Comparison of ENCODE assay signal across 1 cellular context in the genomic region with DNA sequence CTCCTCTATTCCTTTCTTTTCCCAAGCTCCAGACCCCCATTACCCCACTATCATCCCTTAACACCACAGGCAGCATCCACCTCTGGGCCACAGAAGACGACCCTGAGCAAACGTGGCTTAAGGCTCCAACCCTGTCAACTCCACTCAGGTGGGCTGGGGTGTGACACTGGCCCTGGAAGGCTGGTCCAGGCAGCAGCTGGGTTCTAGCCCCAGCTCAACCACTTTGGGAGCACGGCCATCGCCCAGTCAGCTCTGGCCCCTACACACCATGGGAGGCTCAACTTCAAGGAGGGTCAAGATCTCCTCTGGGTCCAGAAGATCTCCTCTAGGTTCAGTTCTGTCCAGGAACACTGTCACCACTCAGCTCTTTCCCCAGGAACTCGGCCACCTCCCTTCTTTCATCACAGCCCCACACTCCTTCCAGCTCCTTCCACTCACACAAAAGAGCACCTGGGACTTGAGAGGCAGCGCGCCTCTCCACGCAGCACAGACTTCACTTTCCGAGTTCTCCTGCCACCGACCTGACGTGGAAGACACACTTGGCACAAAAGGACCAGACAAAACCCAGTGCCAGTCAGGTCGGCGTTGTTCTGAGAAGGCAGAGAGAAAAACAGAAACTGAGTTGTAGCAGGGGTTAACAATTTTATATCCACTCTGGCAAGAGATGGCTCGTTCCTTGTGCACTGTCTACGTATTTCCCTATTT.
TF ChIP-seq lines count a peak whose summit lies in the region.

No MANE protein-coding gene starts in this region.

TF ChIP-seq in WTC11, 78 proteins besides CTCF, POLR2A, EP300 and RAD21 (continued from another document):
- TF ChIP-seq, protein P1, sequence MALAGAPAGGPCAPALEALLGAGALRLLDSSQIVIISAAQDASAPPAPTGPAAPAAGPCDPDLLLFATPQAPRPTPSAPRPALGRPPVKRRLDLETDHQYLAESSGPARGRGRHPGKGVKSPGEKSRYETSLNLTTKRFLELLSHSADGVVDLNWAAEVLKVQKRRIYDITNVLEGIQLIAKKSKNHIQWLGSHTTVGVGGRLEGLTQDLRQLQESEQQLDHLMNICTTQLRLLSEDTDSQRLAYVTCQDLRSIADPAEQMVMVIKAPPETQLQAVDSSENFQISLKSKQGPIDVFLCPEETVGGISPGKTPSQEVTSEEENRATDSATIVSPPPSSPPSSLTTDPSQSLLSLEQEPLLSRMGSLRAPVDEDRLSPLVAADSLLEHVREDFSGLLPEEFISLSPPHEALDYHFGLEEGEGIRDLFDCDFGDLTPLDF (CRISPR knock-in tag; IDR thresholded peaks at IDR 0.05): no peak
- no peak for TF ChIP-seq ZNF138 (CRISPR knock-in tag; conservative IDR thresholded peaks at IDR 0.05)
- TF ChIP-seq, protein P2, sequence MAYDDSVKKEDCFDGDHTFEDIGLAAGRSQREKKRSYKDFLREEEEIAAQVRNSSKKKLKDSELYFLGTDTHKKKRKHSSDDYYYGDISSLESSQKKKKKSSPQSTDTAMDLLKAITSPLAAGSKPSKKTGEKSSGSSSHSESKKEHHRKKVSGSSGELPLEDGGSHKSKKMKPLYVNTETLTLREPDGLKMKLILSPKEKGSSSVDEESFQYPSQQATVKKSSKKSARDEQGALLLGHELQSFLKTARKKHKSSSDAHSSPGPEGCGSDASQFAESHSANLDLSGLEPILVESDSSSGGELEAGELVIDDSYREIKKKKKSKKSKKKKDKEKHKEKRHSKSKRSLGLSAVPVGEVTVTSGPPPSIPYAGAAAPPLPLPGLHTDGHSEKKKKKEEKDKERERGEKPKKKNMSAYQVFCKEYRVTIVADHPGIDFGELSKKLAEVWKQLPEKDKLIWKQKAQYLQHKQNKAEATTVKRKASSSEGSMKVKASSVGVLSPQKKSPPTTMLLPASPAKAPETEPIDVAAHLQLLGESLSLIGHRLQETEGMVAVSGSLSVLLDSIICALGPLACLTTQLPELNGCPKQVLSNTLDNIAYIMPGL (CRISPR knock-in tag; IDR thresholded peaks at IDR 0.05): no peak
- TF ChIP-seq, protein P3, sequence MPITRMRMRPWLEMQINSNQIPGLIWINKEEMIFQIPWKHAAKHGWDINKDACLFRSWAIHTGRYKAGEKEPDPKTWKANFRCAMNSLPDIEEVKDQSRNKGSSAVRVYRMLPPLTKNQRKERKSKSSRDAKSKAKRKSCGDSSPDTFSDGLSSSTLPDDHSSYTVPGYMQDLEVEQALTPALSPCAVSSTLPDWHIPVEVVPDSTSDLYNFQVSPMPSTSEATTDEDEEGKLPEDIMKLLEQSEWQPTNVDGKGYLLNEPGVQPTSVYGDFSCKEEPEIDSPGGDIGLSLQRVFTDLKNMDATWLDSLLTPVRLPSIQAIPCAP (CRISPR knock-in tag; IDR thresholded peaks at IDR 0.05): no peak
- TF ChIP-seq NR2C2 (CRISPR knock-in tag; IDR thresholded peaks at IDR 0.05): no peak
- TF ChIP-seq, protein P4, sequence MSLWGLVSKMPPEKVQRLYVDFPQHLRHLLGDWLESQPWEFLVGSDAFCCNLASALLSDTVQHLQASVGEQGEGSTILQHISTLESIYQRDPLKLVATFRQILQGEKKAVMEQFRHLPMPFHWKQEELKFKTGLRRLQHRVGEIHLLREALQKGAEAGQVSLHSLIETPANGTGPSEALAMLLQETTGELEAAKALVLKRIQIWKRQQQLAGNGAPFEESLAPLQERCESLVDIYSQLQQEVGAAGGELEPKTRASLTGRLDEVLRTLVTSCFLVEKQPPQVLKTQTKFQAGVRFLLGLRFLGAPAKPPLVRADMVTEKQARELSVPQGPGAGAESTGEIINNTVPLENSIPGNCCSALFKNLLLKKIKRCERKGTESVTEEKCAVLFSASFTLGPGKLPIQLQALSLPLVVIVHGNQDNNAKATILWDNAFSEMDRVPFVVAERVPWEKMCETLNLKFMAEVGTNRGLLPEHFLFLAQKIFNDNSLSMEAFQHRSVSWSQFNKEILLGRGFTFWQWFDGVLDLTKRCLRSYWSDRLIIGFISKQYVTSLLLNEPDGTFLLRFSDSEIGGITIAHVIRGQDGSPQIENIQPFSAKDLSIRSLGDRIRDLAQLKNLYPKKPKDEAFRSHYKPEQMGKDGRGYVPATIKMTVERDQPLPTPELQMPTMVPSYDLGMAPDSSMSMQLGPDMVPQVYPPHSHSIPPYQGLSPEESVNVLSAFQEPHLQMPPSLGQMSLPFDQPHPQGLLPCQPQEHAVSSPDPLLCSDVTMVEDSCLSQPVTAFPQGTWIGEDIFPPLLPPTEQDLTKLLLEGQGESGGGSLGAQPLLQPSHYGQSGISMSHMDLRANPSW (CRISPR knock-in tag; conservative IDR thresholded peaks at IDR 0.05; ENCODE audit: low read depth): no peak
- TF ChIP-seq, protein P5, sequence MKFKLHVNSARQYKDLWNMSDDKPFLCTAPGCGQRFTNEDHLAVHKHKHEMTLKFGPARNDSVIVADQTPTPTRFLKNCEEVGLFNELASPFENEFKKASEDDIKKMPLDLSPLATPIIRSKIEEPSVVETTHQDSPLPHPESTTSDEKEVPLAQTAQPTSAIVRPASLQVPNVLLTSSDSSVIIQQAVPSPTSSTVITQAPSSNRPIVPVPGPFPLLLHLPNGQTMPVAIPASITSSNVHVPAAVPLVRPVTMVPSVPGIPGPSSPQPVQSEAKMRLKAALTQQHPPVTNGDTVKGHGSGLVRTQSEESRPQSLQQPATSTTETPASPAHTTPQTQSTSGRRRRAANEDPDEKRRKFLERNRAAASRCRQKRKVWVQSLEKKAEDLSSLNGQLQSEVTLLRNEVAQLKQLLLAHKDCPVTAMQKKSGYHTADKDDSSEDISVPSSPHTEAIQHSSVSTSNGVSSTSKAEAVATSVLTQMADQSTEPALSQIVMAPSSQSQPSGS (CRISPR knock-in tag; IDR thresholded peaks at IDR 0.05; ENCODE audit: borderline replicate concordance, low read depth): no peak
- no peak for TF ChIP-seq JAZF1 (CRISPR knock-in tag; IDR thresholded peaks at IDR 0.05)
- no peak for TF ChIP-seq TP53 (CRISPR knock-in tag; IDR thresholded peaks at IDR 0.05)
- no peak for TF ChIP-seq ZNF317 (CRISPR knock-in tag; IDR thresholded peaks at IDR 0.05; ENCODE audit: borderline replicate concordance, low read depth)
- no peak for TF ChIP-seq SP1 (CRISPR knock-in tag; conservative IDR thresholded peaks at IDR 0.05)
- TF ChIP-seq, protein P6, sequence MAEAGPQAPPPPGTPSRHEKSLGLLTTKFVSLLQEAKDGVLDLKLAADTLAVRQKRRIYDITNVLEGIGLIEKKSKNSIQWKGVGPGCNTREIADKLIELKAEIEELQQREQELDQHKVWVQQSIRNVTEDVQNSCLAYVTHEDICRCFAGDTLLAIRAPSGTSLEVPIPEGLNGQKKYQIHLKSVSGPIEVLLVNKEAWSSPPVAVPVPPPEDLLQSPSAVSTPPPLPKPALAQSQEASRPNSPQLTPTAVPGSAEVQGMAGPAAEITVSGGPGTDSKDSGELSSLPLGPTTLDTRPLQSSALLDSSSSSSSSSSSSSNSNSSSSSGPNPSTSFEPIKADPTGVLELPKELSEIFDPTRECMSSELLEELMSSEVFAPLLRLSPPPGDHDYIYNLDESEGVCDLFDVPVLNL (CRISPR knock-in tag; IDR thresholded peaks at IDR 0.05; ENCODE audit: borderline replicate concordance, low read depth): no peak
- no peak for TF ChIP-seq ZNF671 (CRISPR knock-in tag; IDR thresholded peaks at IDR 0.05)
